ENCODE assay signal across 11 cellular contexts in the genomic region with DNA sequence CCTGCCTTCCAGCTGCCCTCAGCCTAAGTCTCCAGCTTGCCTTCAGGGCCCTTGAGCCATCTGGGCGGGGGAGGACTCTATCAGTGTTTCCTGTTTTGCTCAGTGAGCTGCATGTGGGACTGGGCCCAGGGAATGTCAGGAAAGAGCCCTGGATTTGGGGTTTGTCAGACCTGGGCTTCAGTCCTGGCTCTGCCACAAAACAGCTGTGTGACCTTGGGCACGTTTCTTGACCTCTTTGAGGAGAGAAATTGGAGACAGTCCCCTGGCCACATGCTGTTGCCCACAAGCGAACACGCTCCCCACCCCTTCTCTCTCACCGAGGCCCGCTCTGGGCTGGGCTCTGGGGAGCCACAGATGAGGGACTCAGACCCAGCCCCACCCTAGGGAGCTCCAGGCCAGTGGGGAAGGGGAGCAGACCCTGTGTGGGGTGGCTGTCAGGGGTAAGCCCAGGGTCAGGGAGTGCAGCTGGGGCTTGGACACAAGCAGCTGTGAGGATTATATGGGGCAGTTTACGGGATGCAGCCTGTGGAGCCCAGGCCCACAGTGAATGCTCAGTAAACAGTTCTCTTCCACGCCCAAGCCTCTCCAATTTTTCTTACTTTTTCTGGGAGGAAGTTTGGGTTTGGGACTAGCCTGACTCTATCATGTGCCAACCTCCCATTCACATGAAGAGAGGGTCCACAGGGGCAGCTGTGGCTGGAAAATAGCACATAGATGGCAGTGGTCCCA. TPM values are rescaled to one million over a fixed set of nuclear protein-coding genes. Genes with fewer than 3 reads are reported as not detected.
DNase-seq lines count a peak whose midpoint lies in the region; ATAC-seq, FAIRE-seq and TF ChIP-seq lines count a peak whose summit lies in the region.
"Had no signal": no experiment of that assay in that cellular context is flagged by ENCODE, and none has a peak within 500 bp of the region (broad histone marks: within the 10 kb centered on the region; RNA-seq: fewer than 3 reads in every experiment).

No MANE protein-coding gene starts in this region.

- no peak overlapping the region; the same call in 1 of the 2 replicates for H3K18ac ChIP-seq in H1 (ENCODE audit: extremely low read depth, low read length)

- WGBS in H1 (ENCODE audit: extremely low coverage in 1 of 2, insufficient coverage in 1 of 2, insufficient read length in 1 of 2, insufficient replicate concordance in 2 of 2, low coverage in 1 of 2, low lambda C conversion rate in 2 of 2, missing lambda C conversion rate in 1 of 2), 2 experiments: 57% methylated on average over 8 of the region's 8 CpGs; no CpG with 5 or more reads in 1 of the 2 experiments
- 88% methylated on average over 1 of the region's 8 CpGs for WGBS in right lobe of liver (ENCODE audit: insufficient coverage, low coverage, low lambda C conversion rate, missing lambda C conversion rate)

- H3K27ac ChIP-seq in ACC112 (ENCODE audit: low read depth, low read length): peak overlapping the region; percentile 28; the same call in 1 of the 2 replicates
- no peak overlapping the region for H3K27ac ChIP-seq in H1 (ENCODE audit: low read depth, low read length)
- no peak overlapping the region for H3K27ac ChIP-seq in right lobe of liver

- no peaks in the 10 kb centered on the region for H3K79me1 ChIP-seq in H1 (ENCODE audit: low read depth, low read length)

- no peaks in the 10 kb centered on the region for H3K23me2 ChIP-seq in H1 (ENCODE audit: low read depth, low read length)

- no peak overlapping the region for H4K91ac ChIP-seq in H1 (replicated peaks; ENCODE audit: insufficient read length, low read length)

- in situ Hi-C loops in KBM-7 (cut with MboI; ENCODE audit: low pct_unique_long_range_greater_than_20kb, low sequenced_read_pairs): no loop called here

- no peak overlapping the region for H2AK5ac ChIP-seq in H1 (ENCODE audit: low read depth, low read length)

- H2BK15ac ChIP-seq in H1 (ENCODE audit: low read length): no peak overlapping the region

- H3K79me2 ChIP-seq in ACC112 (ENCODE audit: control insufficient read depth, insufficient read depth, low read length, unreplicated experiment) (no peaks in the 10 kb centered on the region), H1 (ENCODE audit: control insufficient read depth in 1 of 2, insufficient read depth in 2 of 2, low read length in 2 of 2) (no peaks in the 10 kb centered on the region)

- no peak overlapping the region for H3K14ac ChIP-seq in H1 (ENCODE audit: insufficient read length)

- no peak overlapping the region; the same call in 1 of the 2 replicates for H2BK12ac ChIP-seq in H1 (ENCODE audit: low read depth, low read length)

- no peak overlapping the region for H3K4ac ChIP-seq in H1 (replicated peaks; ENCODE audit: insufficient read length, low read depth, low read length)

- H4K5ac ChIP-seq in H1 (ENCODE audit: insufficient read length, low read depth, low read length): peak overlapping the region; percentile 29

- H3K27me3 ChIP-seq in ACC112 (ENCODE audit: insufficient read depth, low read length): no peaks in the 10 kb centered on the region
- no peaks in the 10 kb centered on the region for H3K27me3 ChIP-seq in H1 (replicated peaks in 1 of 4; ENCODE audit: control insufficient read depth in 3 of 4, extremely low read depth in 1 of 4, insufficient read depth in 3 of 4, low read length in 3 of 4)
- no peaks in the 10 kb centered on the region for H3K27me3 ChIP-seq in right lobe of liver

- H3K4me1 ChIP-seq in ACC112 (ENCODE audit: control insufficient read depth, insufficient read depth, low read length, unreplicated experiment) (peaks cover 23% of the 10 kb centered on the region), H1 (replicated peaks in 1 of 4; ENCODE audit: control insufficient read depth in 3 of 4, insufficient read depth in 4 of 4, low read length in 3 of 4) (peaks cover 0 to 9% (median 3%) of the 10 kb centered on the region in 4 experiments; a peak in 4 of 7 replicates), right lobe of liver (peaks cover 0 to 42% (median 14%) of the 10 kb centered on the region in 4 donors)

- no peak overlapping the region for H2BK120ac ChIP-seq in H1 (replicated peaks; ENCODE audit: low read depth, low read length)

- no peaks in the 10 kb centered on the region for H4K20me1 ChIP-seq in H1 (replicated peaks in 1 of 2; ENCODE audit: control insufficient read depth in 1 of 2, insufficient read depth in 2 of 2, low read length in 2 of 2)

- peak; percentile 13 for FAIRE-seq in H1 (lab: Jason Lieb, UNC)
- no peak for FAIRE-seq in RCC 7860 (lab: Jason Lieb, UNC)

- TF ChIP-seq EP300 in H1 (IDR thresholded peaks at IDR 0.05; ENCODE audit: borderline replicate concordance in 1 of 2, low read depth in 2 of 2, low read length in 2 of 2): no peak

- ATAC-seq in right lobe of liver: peak in 3 of 4 donors; percentile 5 to 12 (median 11)

- H3K23ac ChIP-seq in H1 (ENCODE audit: insufficient read length): no peak overlapping the region

- POLR2A ChIA-PET in H1 (lab: Charles Lee; ENCODE audit: partially characterized antibody): interaction anchor here (0.7 to 1.7 kb wide), 5 partner anchors 8 to 47 kb away, joined by 3 to 6 read pairs (median 3); no protein-coding TSS in a partner anchor

- intact Hi-C loops in right lobe of liver (cut with DNase I): no loop called here
- intact Hi-C loops in posterior vena cava (cut with DNase I): no loop called here

- H3K4me3 ChIP-seq in ACC112 (ENCODE audit: low read depth, low read length) (no peak overlapping the region), H1 (ENCODE audit: extremely low read depth in 1 of 4, insufficient read depth in 2 of 4, low read depth in 3 of 4, low read length in 4 of 4) (no peak overlapping the region), right lobe of liver (no peak overlapping the region)

- peak overlapping the region; percentile 23; the same call in 1 of the 2 replicates for H4K8ac ChIP-seq in H1 (ENCODE audit: extremely low read depth, insufficient read depth, low read length)

- H3K36me3 ChIP-seq in ACC112 (ENCODE audit: insufficient read depth, low read length) (no peaks in the 10 kb centered on the region), H1 (ENCODE audit: control insufficient read depth in 2 of 4, insufficient read depth in 4 of 4, low read length in 3 of 4) (no peaks in the 10 kb centered on the region), right lobe of liver (no peaks in the 10 kb centered on the region)

- no peak for TF ChIP-seq RAD21 in H1 (IDR thresholded peaks at IDR 0.05 in 1 of 2, conservative IDR thresholded peaks at IDR 0.05 in 1 of 2; ENCODE audit: low read depth in 2 of 2, low read length in 2 of 2)

- H2AFZ ChIP-seq in ACC112 (ENCODE audit: low read length, unreplicated experiment): peak overlapping the region; percentile 23
- H2AFZ ChIP-seq in H1 (ENCODE audit: low read length): no peak overlapping the region; the same call in 1 of the 2 replicates

- H3K56ac ChIP-seq in H1 (replicated peaks; ENCODE audit: insufficient read length, low read depth, low read length): no peak overlapping the region

- no peak overlapping the region for H2BK20ac ChIP-seq in H1 (ENCODE audit: low read length)

- DNase-seq in KBM-7 (peak; percentile 83), H1 (ENCODE audit: low read depth in 1 of 2, low spot score in 2 of 2) (peak; percentile 9 to 54), right lobe of liver (peak in 1 of 3 donors; percentile 49), posterior vena cava (ENCODE audit: low spot score) (no peak), NCI-H187 (lab: John Stamatoyannopoulos, UW) (no peak), RCC 7860 (ENCODE audit: low spot score) (no peak), NOMO-1 treated with DMSO at 0.1 percent for 48 hours (lab: John Stamatoyannopoulos, UW; ENCODE audit: unreplicated experiment) (no peak)
- DNase-seq: cerebellar nuclear complex, NCI-H1694, SW 1271 had no signal

- CTCF ChIA-PET in H1 (lab: Charles Lee; ENCODE audit: partially characterized antibody): interaction anchor here (0.6 to 6.0 kb wide), 11 partner anchors 9 to 633 kb away, joined by 3 to 48 read pairs (median 4); partner anchors contain the start of gene MYO7A

- no peak for TF ChIP-seq CTCF in H1 (IDR thresholded peaks at IDR 0.05; ENCODE audit: control extremely low read depth in 1 of 3, insufficient read depth in 1 of 3, low read depth in 1 of 3, low read length in 3 of 3)
- no peak for TF ChIP-seq CTCF in right lobe of liver (IDR thresholded peaks at IDR 0.05)

- no peaks in the 10 kb centered on the region for H3K9me3 ChIP-seq in H1 (ENCODE audit: insufficient read depth in 2 of 2, low read depth in 1 of 2, low read length in 1 of 2)
- H3K9me3 ChIP-seq in right lobe of liver: no peaks in the 10 kb centered on the region

- no peak overlapping the region for H3K9ac ChIP-seq in H1 (replicated peaks in 1 of 4; ENCODE audit: extremely low read depth in 1 of 4, low read depth in 3 of 4, low read length in 3 of 4)

- no peak for TF ChIP-seq POLR2A in H1 (IDR thresholded peaks at IDR 0.05; ENCODE audit: control extremely low read depth in 1 of 2, low read depth in 2 of 2, low read length in 2 of 2)
- no peak for TF ChIP-seq POLR2A in right lobe of liver (IDR thresholded peaks at IDR 0.05)

- H3K4me2 ChIP-seq in H1 (ENCODE audit: insufficient read depth in 1 of 2, low read depth in 2 of 2, low read length in 2 of 2): no peak overlapping the region; a peak in 1 of 4 replicates

- no peak overlapping the region; the same call in 1 of the 2 replicates for H2BK5ac ChIP-seq in H1 (ENCODE audit: low read depth, low read length)

RNA-seq across cellular contexts. Expression of gene MYO7A, which starts 12.3 kb away (rescaled TPM):
- 1.9 and 2.4 TPM in 2 replicates for total RNA-seq in H1 (2021; fragmentation: NEBNext Ultra II Directional; extraction: Animal tissue kit (Norgen Biotek cat#: 25700))
- 1.5 and 1.9 TPM in 2 replicates for polyA plus RNA-seq in H1 (2011; rRNA removed)
- polyA plus RNA-seq in H1 (2011; cell fraction: cytosol; rRNA removed): 1.5 TPM
- polyA plus RNA-seq in H1 (2011; cell fraction: nucleus; rRNA removed): 10.0 TPM
- 1.7 to 2.5 TPM (median 2.0 TPM) in 4 replicates for polyA plus RNA-seq in H1 (2012, experiment 1 of 2)
- 1.2 TPM for polyA plus RNA-seq in H1 (2012, experiment 2 of 2)
- polyA plus RNA-seq in H1 (2013, experiment 1 of 2): 1.5 TPM
- 1.3 TPM for polyA plus RNA-seq in H1 (2013, experiment 2 of 2)
- polyA minus RNA-seq in H1 (2011; rRNA and poly(A)+ RNA removed): 1.0 TPM in 2 replicates
- 1.1 TPM for polyA minus RNA-seq in H1 (2011; cell fraction: cytosol; rRNA and poly(A)+ RNA removed)
- 2.4 TPM for polyA minus RNA-seq in H1 (2011; cell fraction: nucleus; rRNA and poly(A)+ RNA removed)
- total RNA-seq in right lobe of liver: 10 to 100 TPM; 23.6 to 39.6 (median 32.0) TPM
- total RNA-seq in posterior vena cava: 10 to 100 TPM; 12.2 to 17.3 TPM

RNA-seq across cellular contexts. Expression of gene OMP, which starts 37.8 kb away (rescaled TPM):
- 0.75 TPM in 1 of 2 replicates, not detected in the other for total RNA-seq in H1 (2021; fragmentation: NEBNext Ultra II Directional; extraction: Animal tissue kit (Norgen Biotek cat#: 25700))
- not detected in 2 replicates for polyA plus RNA-seq in H1 (2011; rRNA removed)
- not detected for polyA plus RNA-seq in H1 (2011; cell fraction: cytosol; rRNA removed)
- 1.3 TPM for polyA plus RNA-seq in H1 (2011; cell fraction: nucleus; rRNA removed)
- polyA plus RNA-seq in H1 (2012, experiment 1 of 2): not detected in 4 replicates
- polyA plus RNA-seq in H1 (2012, experiment 2 of 2): not detected
- not detected for polyA plus RNA-seq in H1 (2013, experiment 1 of 2)
- polyA plus RNA-seq in H1 (2013, experiment 2 of 2): not detected
- polyA minus RNA-seq in H1 (2011; rRNA and poly(A)+ RNA removed): 1.0 TPM in 1 of 2 replicates, not detected in the other
- polyA minus RNA-seq in H1 (2011; cell fraction: cytosol; rRNA and poly(A)+ RNA removed): not detected
- 2.4 TPM for polyA minus RNA-seq in H1 (2011; cell fraction: nucleus; rRNA and poly(A)+ RNA removed)
- total RNA-seq in right lobe of liver (1 to 10 TPM in 5 of 6 experiments, not detected in 1; 1.0 to 4.2 (median 2.0) TPM), posterior vena cava (under 1 TPM in 1 of 2 donors, not detected in 1; 0.76 TPM)

Comparison
In these comparisons a context has a peak if more than half of its experiments do, and no peak if none do; other contexts are left out.
1. DNase-seq: peak in KBM-7 (single experiment) and H1 (2 of 2); none in posterior vena cava (single experiment), NCI-H187 (0 of 2), RCC 7860 (single experiment) and NOMO-1 treated with DMSO at 0.1 percent for 48 hours (single experiment).